ENCODE assay signal across 17 cellular contexts in the genomic region with DNA sequence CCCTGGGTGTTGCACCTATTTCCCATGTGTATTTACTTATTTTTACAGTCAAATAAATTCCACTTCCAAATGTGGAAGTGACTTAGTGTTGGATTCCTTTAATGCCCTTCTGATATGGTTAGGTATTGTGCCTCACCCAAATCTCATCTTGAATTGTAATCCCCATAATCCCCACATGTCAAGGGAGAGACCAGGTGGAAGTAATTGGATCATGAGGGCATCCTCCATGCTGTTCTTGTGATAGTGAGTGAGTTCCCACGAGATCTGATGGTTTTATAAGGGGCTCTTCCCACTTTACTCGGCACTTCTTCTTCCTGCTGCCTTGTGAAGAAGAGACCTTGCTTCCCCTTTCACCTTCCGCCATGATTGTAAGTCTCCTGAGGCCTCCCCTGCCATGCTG.
DNase-seq lines count a peak whose midpoint lies in the region; ATAC-seq and TF ChIP-seq lines count a peak whose summit lies in the region.
"Had no signal": no experiment of that assay in that cellular context is flagged by ENCODE, and none has a peak within 500 bp of the region (broad histone marks: within the 10 kb centered on the region; RNA-seq: fewer than 3 reads in every experiment).

No MANE protein-coding gene starts in this region.

- H3K36me3 ChIP-seq in HEK293 (ENCODE audit: control insufficient read depth in 2 of 2, insufficient read depth in 1 of 2, low read length in 2 of 2) (no peaks in the 10 kb centered on the region), WERI-Rb-1 (no peaks in the 10 kb centered on the region)
- H3K36me3 ChIP-seq: BLaER1 treated with 17β-estradiol and CSF1 and Interleukin-3, amounts not matched to agents 10 nM and 100 nM had no signal

- H3K9me3 ChIP-seq in HEK293 (ENCODE audit: control insufficient read depth, insufficient read depth, low read depth, low read length) (no peaks in the 10 kb centered on the region), WERI-Rb-1 (ENCODE audit: severe bottlenecking) (no peaks in the 10 kb centered on the region)

- CTCF ChIA-PET in HEK293 (lab: Yijun Ruan, JAX): interaction anchor here (0.6 kb wide), 1 partner anchor 29 kb away, joined by 5 read pairs; no protein-coding TSS in a partner anchor

- H3K4me3 ChIP-seq in HEK293 (ENCODE audit: low read depth, low read length) (no peak overlapping the region), WERI-Rb-1 (ENCODE audit: low read depth, low read length) (no peak overlapping the region), retinal pigment epithelial cell (ENCODE audit: low read length) (no peak overlapping the region)
- H3K4me3 ChIP-seq: BLaER1 treated with 17β-estradiol and CSF1 and Interleukin-3, amounts not matched to agents 10 nM and 100 nM; GM12878 had no signal

- H3K27ac ChIP-seq in HEK293 (ENCODE audit: extremely low read depth, low read depth, low read length): no peak overlapping the region
- peak overlapping the region; percentile 9; the same call in 1 of the 2 replicates for H3K27ac ChIP-seq in WERI-Rb-1
- H3K27ac ChIP-seq: BLaER1 treated with 17β-estradiol and CSF1 and Interleukin-3, amounts not matched to agents 10 nM and 100 nM; HL-60 had no signal

- no peak for ATAC-seq in HG03135 (IDR thresholded peaks at IDR 0.05; ENCODE audit: unreplicated experiment)
- ATAC-seq: CD8-positive, alpha-beta T cell; GM12878 had no signal

- H3K4me1 ChIP-seq in HEK293 (ENCODE audit: control insufficient read depth, insufficient read depth, low read length): peaks cover 11% of the 10 kb centered on the region

- DNase-seq in NCI-H524 treated with DMSO at 0.1 percent for 48 hours (lab: John Stamatoyannopoulos, UW): peak; percentile 74
- peak; percentile 57 for DNase-seq in WERI-Rb-1
- DNase-seq in retinal pigment epithelial cell (ENCODE audit: low read depth): peak; percentile 20
- DNase-seq in AG08396 (ENCODE audit: low spot score): no peak
- no peak for DNase-seq in activated CD4-positive, alpha-beta T cell treated with anti-CD3 and anti-CD28 coated beads, Interleukin-2, amount 50 U/mL, for 1 hour
- DNase-seq: 8988T; Calu3; CD8-positive, alpha-beta T cell; DMS 273 treated with DMSO at 0.1 percent for 48 hours; DND-41; EL; H9 had no signal

- no peak for TF ChIP-seq CTCF in HEK293 (tag by site-specific recombination; IDR thresholded peaks at IDR 0.05)
- TF ChIP-seq CTCF in WERI-Rb-1 (IDR thresholded peaks at IDR 0.05; ENCODE audit: low read depth, low read length): no peak
- TF ChIP-seq CTCF in retinal pigment epithelial cell (conservative IDR thresholded peaks at IDR 0.05; ENCODE audit: low read depth, low read length): no peak

- POLR2A ChIA-PET in HEK293 (lab: Yijun Ruan, JAX): no interaction called here

- H3K27me3 ChIP-seq in WERI-Rb-1 (ENCODE audit: insufficient read depth, low read depth, severe bottlenecking): no peaks in the 10 kb centered on the region
- H3K27me3 ChIP-seq: BLaER1 treated with 17β-estradiol and CSF1 and Interleukin-3, amounts not matched to agents 10 nM and 100 nM had no signal

TF ChIP-seq in HEK293, 187 proteins besides CTCF, POLR2A, EP300 and RAD21:
- 0 out of 2 replicates have a peak, but pooled peaks have one; percentile 46 for TF ChIP-seq MZF1 (tag by site-specific recombination; IDR thresholded peaks at IDR 0.05; ENCODE audit: borderline replicate concordance)
- TF ChIP-seq, protein P1, sequence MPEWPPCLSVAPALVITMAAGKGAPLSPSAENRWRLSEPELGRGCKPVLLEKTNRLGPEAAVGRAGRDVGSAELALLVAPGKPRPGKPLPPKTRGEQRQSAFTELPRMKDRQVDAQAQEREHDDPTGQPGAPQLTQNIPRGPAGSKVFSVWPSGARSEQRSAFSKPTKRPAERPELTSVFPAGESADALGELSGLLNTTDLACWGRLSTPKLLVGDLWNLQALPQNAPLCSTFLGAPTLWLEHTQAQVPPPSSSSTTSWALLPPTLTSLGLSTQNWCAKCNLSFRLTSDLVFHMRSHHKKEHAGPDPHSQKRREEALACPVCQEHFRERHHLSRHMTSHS (tag by site-specific recombination; IDR thresholded peaks at IDR 0.05): no peak
TF ChIP-seq in HEK293: peak in this region for 1.

Comparison
In these comparisons a context has a peak if more than half of its experiments do, and no peak if none do; other contexts are left out.
1. DNase-seq: peak in NCI-H524 treated with DMSO at 0.1 percent for 48 hours (single experiment), WERI-Rb-1 (single experiment) and retinal pigment epithelial cell (single experiment); none in AG08396 (single experiment) and activated CD4-positive, alpha-beta T cell treated with anti-CD3 and anti-CD28 coated beads, Interleukin-2, amount 50 U/mL, for 1 hour (single experiment).